Comparison of ENCODE assay signal across 8 cellular contexts in the genomic region with DNA sequence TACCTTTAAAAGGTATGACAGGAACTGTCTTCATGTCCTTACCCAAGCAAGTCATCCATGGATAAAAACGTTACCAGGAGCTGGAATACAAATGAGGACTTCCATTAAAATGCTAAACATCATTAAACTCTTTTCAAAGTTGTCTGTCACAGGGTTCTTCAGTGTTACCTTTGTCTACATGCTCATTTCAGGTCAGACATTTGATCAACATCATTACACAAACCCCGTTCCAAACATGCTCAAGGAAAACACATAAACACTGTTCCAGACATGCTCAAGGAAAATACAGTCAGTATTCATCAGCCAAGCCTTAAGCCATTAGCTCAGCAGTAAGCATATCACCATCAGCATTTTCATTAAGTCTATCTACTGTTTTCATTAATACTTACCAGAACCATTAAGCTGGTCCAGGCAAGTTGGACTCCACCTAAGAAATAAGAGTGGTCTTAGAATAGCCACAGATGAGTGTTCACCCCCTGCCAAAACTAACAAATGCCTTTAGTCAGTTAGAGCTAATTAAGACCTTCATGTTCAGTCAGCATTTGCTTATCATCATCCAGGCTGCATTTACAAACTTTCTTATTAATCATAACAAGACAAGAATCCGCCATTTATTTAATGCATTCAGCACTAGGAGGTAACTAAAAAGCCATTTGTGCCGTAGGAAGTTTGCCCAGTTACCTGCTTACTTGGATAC. TPM values are rescaled to one million over a fixed set of nuclear protein-coding genes. Genes with fewer than 3 reads are reported as not detected.
DNase-seq lines count a peak whose midpoint lies in the region; ATAC-seq and TF ChIP-seq lines count a peak whose summit lies in the region.

No MANE protein-coding gene starts in this region.

- H3K4me1 Mint-ChIP-seq in activated T-cell treated with anti-CD3 and anti-CD28 coated beads, Interleukin-2, amount 50 U/mL, for 4 hours (ENCODE audit: low read depth): peaks cover 43% of the 10 kb centered on the region
- H3K4me1 Mint-ChIP-seq in stimulated activated naive CD8-positive, alpha-beta T cell treated with anti-CD3 and anti-CD28 coated beads, Interleukin-15, amount 100 ng/mL, for 72 hours: peaks cover 46% of the 10 kb centered on the region

- WGBS in gastroesophageal sphincter (ENCODE audit: low coverage in 1 of 2), 2 donors: 29 to 32% methylated on average over 4 of the region's 4 CpGs

- no peaks in the 10 kb centered on the region for H3K9me3 ChIP-seq in gastroesophageal sphincter

- H3K27ac ChIP-seq in VCaP (peak overlapping the region; percentile 93), gastroesophageal sphincter (peak overlapping the region in 3 of 4 donors; percentile 12 to 97 (median 93))

- intact Hi-C loops in Right ventricle myocardium inferior (cut with DNase I): loop anchor here (5.0 kb wide), 1 partner anchor 157 kb away; a partner anchor contains a TSS

- H3K27ac Mint-ChIP-seq in stimulated activated naive CD8-positive, alpha-beta T cell treated with anti-CD3 and anti-CD28 coated beads, Interleukin-15, amount 100 ng/mL, for 72 hours: peak overlapping the region; percentile 98 to 100

- H3K4me3 Mint-ChIP-seq in activated T-cell treated with anti-CD3 and anti-CD28 coated beads, Interleukin-2, amount 50 U/mL, for 4 hours: peak overlapping the region; percentile 91
- peak overlapping the region; percentile 93 to 100 for H3K4me3 Mint-ChIP-seq in stimulated activated naive CD8-positive, alpha-beta T cell treated with anti-CD3 and anti-CD28 coated beads, Interleukin-15, amount 100 ng/mL, for 72 hours

- in situ Hi-C loops in G401 (cut with HindIII; ENCODE audit: low sequenced_read_pairs): no loop called here

- TF ChIP-seq CTCF in VCaP (conservative IDR thresholded peaks at IDR 0.05) (no peak), gastroesophageal sphincter (IDR thresholded peaks at IDR 0.05) (no peak)

- no peak for TF ChIP-seq POLR2A in gastroesophageal sphincter (IDR thresholded peaks at IDR 0.05)

- peak overlapping the region in 1 of 2 donors; percentile 74 for H3K4me3 ChIP-seq in gastroesophageal sphincter

- TF ChIP-seq EP300 in gastroesophageal sphincter (IDR thresholded peaks at IDR 0.05): no peak

- no peaks in the 10 kb centered on the region for H3K27me3 Mint-ChIP-seq in activated T-cell treated with anti-CD3 and anti-CD28 coated beads, Interleukin-2, amount 50 U/mL, for 4 hours (ENCODE audit: low read depth)
- no peaks in the 10 kb centered on the region for H3K27me3 Mint-ChIP-seq in stimulated activated naive CD8-positive, alpha-beta T cell treated with anti-CD3 and anti-CD28 coated beads, Interleukin-15, amount 100 ng/mL, for 72 hours

- peaks cover 0 to 61% of the 10 kb centered on the region in 2 donors for H3K36me3 ChIP-seq in gastroesophageal sphincter

- H3K4me1 ChIP-seq in gastroesophageal sphincter: peaks cover 0 to 47% (median 7%) of the 10 kb centered on the region in 3 donors

- no peaks in the 10 kb centered on the region for H3K27me3 ChIP-seq in gastroesophageal sphincter

- peaks cover 54% of the 10 kb centered on the region for H3K36me3 Mint-ChIP-seq in activated T-cell treated with anti-CD3 and anti-CD28 coated beads, Interleukin-2, amount 50 U/mL, for 4 hours (ENCODE audit: insufficient read depth)

- H3K9me3 Mint-ChIP-seq in activated T-cell treated with anti-CD3 and anti-CD28 coated beads, Interleukin-2, amount 50 U/mL, for 4 hours: no peaks in the 10 kb centered on the region
- no peaks in the 10 kb centered on the region for H3K9me3 Mint-ChIP-seq in stimulated activated naive CD8-positive, alpha-beta T cell treated with anti-CD3 and anti-CD28 coated beads, Interleukin-15, amount 100 ng/mL, for 72 hours

- ATAC-seq in activated T-cell treated with anti-CD3 and anti-CD28 coated beads, Interleukin-2, amount 50 U/mL, for 4 hours: no peak
- no peak for ATAC-seq in gastroesophageal sphincter
- ATAC-seq in stimulated activated naive CD8-positive, alpha-beta T cell treated with anti-CD3 and anti-CD28 coated beads, Interleukin-15, amount 100 ng/mL, for 72 hours: no peak
- no peak for ATAC-seq in Right ventricle myocardium inferior

- no peak for DNase-seq in activated T-cell treated with anti-CD3 and anti-CD28 coated beads, Interleukin-2, amount 50 U/mL, for 4 hours
- DNase-seq in activated T-cell treated with anti-CD3 and anti-CD28 coated beads, Interleukin-2, amount 50 U/mL, for 1 hour: no peak
- no peak for DNase-seq in stimulated activated naive CD8-positive, alpha-beta T cell treated with anti-CD3 and anti-CD28 coated beads, Interleukin-15, amount 100 ng/mL, for 72 hours
- no peak for DNase-seq in G401 (ENCODE audit: low spot score)
- no peak for DNase-seq in Right ventricle myocardium inferior (ENCODE audit: missing footprints)
- DNase-seq in COR-L47 (lab: John Stamatoyannopoulos, UW): no peak

RNA-seq across cellular contexts. Expression of a gene that starts 2.2 kb away (rescaled TPM):
- total RNA-seq in activated T-cell treated with anti-CD3 and anti-CD28 coated beads, Interleukin-2, amount 50 U/mL, for 4 hours: 100 to 1,000 TPM; 836 to 968 (median 925) TPM
- total RNA-seq in gastroesophageal sphincter: 100 to 1,000 TPM; 104 to 330 (median 210) TPM
- 490 and 492 TPM in 2 replicates for total RNA-seq in G401 (2014; rRNA removed; shearing (Covaris generic))
- total RNA-seq in Right ventricle myocardium inferior: 46.4 TPM

RNA-seq across cellular contexts. Expression of a gene that starts 2.6 kb away (rescaled TPM):
- total RNA-seq in activated T-cell treated with anti-CD3 and anti-CD28 coated beads, Interleukin-2, amount 50 U/mL, for 4 hours: 1 to 10 TPM; 5.8 to 8.1 (median 7.7) TPM
- 10 to 100 TPM in 1 of 4 donors, 1 to 10 TPM in 3; 6.6 to 11.4 (median 8.8) TPM for total RNA-seq in gastroesophageal sphincter
- 2.3 and 5.2 TPM in 2 replicates for total RNA-seq in G401 (2014; rRNA removed; shearing (Covaris generic))
- total RNA-seq in Right ventricle myocardium inferior: 7.7 TPM

RNA-seq across cellular contexts. Expression of a gene that starts 40.9 kb away (rescaled TPM):
- total RNA-seq in activated T-cell treated with anti-CD3 and anti-CD28 coated beads, Interleukin-2, amount 50 U/mL, for 4 hours: 10 to 100 TPM; 13.9 to 15.9 (median 15.1) TPM
- total RNA-seq in gastroesophageal sphincter (1 to 10 TPM; 4.8 to 6.5 (median 6.2) TPM), Right ventricle myocardium inferior (3.3 TPM)
- 19.0 and 32.2 TPM in 2 replicates for total RNA-seq in G401 (2014; rRNA removed; shearing (Covaris generic))

RNA-seq across cellular contexts. Expression of a gene that starts 41.1 kb away (rescaled TPM):
- 10 to 100 TPM; 30.7 to 38.6 (median 35.5) TPM for total RNA-seq in activated T-cell treated with anti-CD3 and anti-CD28 coated beads, Interleukin-2, amount 50 U/mL, for 4 hours
- total RNA-seq in gastroesophageal sphincter (1 to 10 TPM; 6.4 to 8.7 (median 7.1) TPM), Right ventricle myocardium inferior (13.5 TPM)
- 36.5 and 40.1 TPM in 2 replicates for total RNA-seq in G401 (2014; rRNA removed; shearing (Covaris generic))

RNA-seq across cellular contexts. Expression of a gene that starts 51.5 kb away (rescaled TPM):
- total RNA-seq in activated T-cell treated with anti-CD3 and anti-CD28 coated beads, Interleukin-2, amount 50 U/mL, for 4 hours: under 1 TPM; 0.34 to 0.96 (median 0.52) TPM
- total RNA-seq in gastroesophageal sphincter (not detected), Right ventricle myocardium inferior (0.46 TPM)
- total RNA-seq in G401 (2014; rRNA removed; shearing (Covaris generic)): not detected in 2 replicates
